In the genomic region with DNA sequence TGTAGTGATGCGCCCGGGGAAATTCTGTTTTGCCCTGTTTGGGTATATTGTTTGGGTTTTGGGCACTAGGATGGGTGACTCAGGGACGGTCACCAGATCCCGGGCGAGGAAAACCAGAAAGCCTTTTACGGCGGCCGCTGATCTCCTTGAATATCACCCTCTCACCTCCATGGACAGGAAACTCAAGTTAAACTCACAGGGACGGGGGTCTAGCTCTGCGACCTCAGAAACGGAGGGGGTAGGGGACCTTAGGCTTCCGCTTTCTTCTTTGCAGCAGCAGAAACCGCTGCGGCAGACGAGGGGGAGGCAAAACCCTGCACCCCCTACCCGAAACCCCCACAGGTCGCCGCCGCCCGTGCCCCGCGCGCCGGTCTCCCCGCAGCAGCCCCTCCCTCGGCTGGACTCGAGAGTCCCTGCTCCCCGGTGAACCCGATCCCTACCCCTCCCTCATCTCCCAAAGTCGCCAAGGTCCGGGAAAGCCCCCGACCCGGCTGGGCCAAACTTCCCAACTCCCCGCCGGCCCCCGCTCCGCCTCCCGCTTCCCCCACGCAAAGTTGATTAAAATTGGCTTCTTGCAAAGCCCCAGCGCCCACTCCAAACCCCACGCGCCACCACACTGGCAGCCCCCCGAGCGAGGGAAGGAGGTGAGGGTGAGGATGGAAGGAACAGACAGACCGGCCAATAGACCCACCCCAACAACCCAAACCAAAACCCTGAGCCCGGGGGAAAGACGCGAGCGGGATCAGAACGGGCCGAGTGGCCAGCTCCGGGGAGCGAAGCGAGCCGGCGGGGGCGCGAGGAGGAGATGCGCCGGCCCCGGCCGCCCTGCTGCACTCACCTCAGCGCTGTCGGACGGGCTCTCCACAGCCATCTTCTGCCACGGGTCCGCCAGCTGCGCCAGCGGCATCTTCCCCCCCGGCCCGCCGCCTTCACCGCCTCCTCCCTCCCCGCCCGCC, we compare ENCODE assay signal across 7 cellular contexts. TPM values are rescaled to one million over a fixed set of nuclear protein-coding genes. Genes with fewer than 3 reads are reported as not detected.
DNase-seq lines count a peak whose midpoint lies in the region; ATAC-seq and TF ChIP-seq lines count a peak whose summit lies in the region.

No MANE protein-coding gene starts in this region.

- intact Hi-C loops in cardiac septum (cut with DNase I), result loop anchor here (2.0 to 5.0 kb wide), 3 partner anchors 59 to 125 kb away; partner anchors contain the start of gene EIF1AX

- DNase-seq in OCI-M1 (lab: John Stamatoyannopoulos, UW), result peak; percentile 59
- peak; percentile 50 for DNase-seq in activated naive CD4-positive, alpha-beta T cell treated with anti-CD3 and anti-CD28 coated beads, Interleukin-2, amount 10 ng/mL, durations not matched to agents 7 days and 5 days
- peak; percentile 75 for DNase-seq in cardiac septum (ENCODE audit: low spot score)
- DNase-seq in progenitor cell of endocrine pancreas (ENCODE audit: low spot score, unreplicated experiment), result peak; percentile 11
- DNase-seq in mesenteric fat pad (ENCODE audit: low spot score), result no peak

- peaks cover 20% of the 10 kb centered on the region for H3K27me3 Mint-ChIP-seq in activated naive CD4-positive, alpha-beta T cell treated with anti-CD3 and anti-CD28 coated beads, Interleukin-2, amount 10 ng/mL, durations not matched to agents 7 days and 5 days
- no peaks in the 10 kb centered on the region for H3K27me3 Mint-ChIP-seq in progenitor cell of endocrine pancreas

- peaks cover 10% of the 10 kb centered on the region for H3K36me3 Mint-ChIP-seq in activated naive CD4-positive, alpha-beta T cell treated with anti-CD3 and anti-CD28 coated beads, Interleukin-2, amount 10 ng/mL, durations not matched to agents 7 days and 5 days
- no peaks in the 10 kb centered on the region for H3K36me3 Mint-ChIP-seq in progenitor cell of endocrine pancreas (ENCODE audit: insufficient read depth)

- ATAC-seq in GM18498 (IDR thresholded peaks at IDR 0.05; ENCODE audit: unreplicated experiment) (peak; percentile 22), HG02623 (IDR thresholded peaks at IDR 0.05; ENCODE audit: unreplicated experiment) (peak; percentile 6)

- TF ChIP-seq CTCF in progenitor cell of endocrine pancreas (IDR thresholded peaks at IDR 0.05; ENCODE audit: unreplicated experiment), result no peak

- CTCF ChIA-PET in activated naive CD4-positive, alpha-beta T cell treated with anti-CD3 and anti-CD28 coated beads, Interleukin-2, amount 10 ng/mL, durations not matched to agents 7 days and 5 days (lab: Charles Lee), result interaction anchor here (0.6 kb wide), 1 partner anchor 89 kb away, joined by 4 read pairs; no protein-coding TSS in a partner anchor

- no peaks in the 10 kb centered on the region for H3K9me3 Mint-ChIP-seq in activated naive CD4-positive, alpha-beta T cell treated with anti-CD3 and anti-CD28 coated beads, Interleukin-2, amount 10 ng/mL, durations not matched to agents 7 days and 5 days
- H3K9me3 Mint-ChIP-seq in progenitor cell of endocrine pancreas (ENCODE audit: low read depth), result peaks cover 7% of the 10 kb centered on the region

- H3K4me1 Mint-ChIP-seq in activated naive CD4-positive, alpha-beta T cell treated with anti-CD3 and anti-CD28 coated beads, Interleukin-2, amount 10 ng/mL, durations not matched to agents 7 days and 5 days, result peaks cover 28% of the 10 kb centered on the region
- H3K4me1 Mint-ChIP-seq in progenitor cell of endocrine pancreas (ENCODE audit: low read depth), result peaks cover 21% of the 10 kb centered on the region

- H3K27ac Mint-ChIP-seq in activated naive CD4-positive, alpha-beta T cell treated with anti-CD3 and anti-CD28 coated beads, Interleukin-2, amount 10 ng/mL, durations not matched to agents 7 days and 5 days, result peak overlapping the region; percentile 95
- peak overlapping the region; percentile 99 for H3K27ac Mint-ChIP-seq in progenitor cell of endocrine pancreas

- H3K4me3 Mint-ChIP-seq in activated naive CD4-positive, alpha-beta T cell treated with anti-CD3 and anti-CD28 coated beads, Interleukin-2, amount 10 ng/mL, durations not matched to agents 7 days and 5 days, result peak overlapping the region; percentile 96
- peak overlapping the region; percentile 92 for H3K4me3 Mint-ChIP-seq in progenitor cell of endocrine pancreas (ENCODE audit: low read depth)

RNA-seq across cellular contexts. Expression of gene RPS6KA3, which starts 0.7 kb away (rescaled TPM):
- total RNA-seq in cardiac septum (40.4 TPM), progenitor cell of endocrine pancreas (60.8 and 61.8 TPM in 2 replicates), mesenteric fat pad (38.3 TPM)
